26 cellular contexts compared by ENCODE assay signal in the genomic region with DNA sequence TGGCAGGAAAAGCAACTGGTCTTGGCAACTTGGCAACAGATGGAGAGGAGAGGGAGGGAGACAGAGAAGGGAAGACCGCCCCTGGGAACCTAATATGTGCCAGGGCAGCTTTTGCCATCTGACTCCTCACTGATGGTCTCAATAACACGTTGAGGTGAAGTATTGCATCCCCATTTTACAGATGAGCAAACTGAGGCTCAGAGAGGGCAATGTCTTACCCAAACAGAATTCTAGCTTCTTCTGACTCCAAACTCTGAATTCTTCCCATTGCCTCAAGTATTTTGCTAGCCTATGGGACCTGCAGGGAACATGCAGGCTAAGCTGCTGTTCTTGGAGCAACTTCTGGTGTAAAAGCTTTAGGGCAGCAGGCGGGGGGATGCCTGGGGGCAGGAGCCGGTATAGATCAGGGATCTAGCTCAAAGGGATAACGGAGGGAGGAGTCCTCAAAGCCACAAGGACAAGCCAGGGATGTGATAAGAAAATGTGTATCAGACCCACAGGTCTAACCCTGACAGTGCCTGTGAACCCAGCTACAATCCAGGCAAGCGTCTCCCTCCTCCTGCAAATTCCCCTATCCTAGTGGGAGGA. TPM values are rescaled to one million over a fixed set of nuclear protein-coding genes. Genes with fewer than 3 reads are reported as not detected.
DNase-seq lines count a peak whose midpoint lies in the region; ATAC-seq and TF ChIP-seq lines count a peak whose summit lies in the region.
"Had no signal": no experiment of that assay in that cellular context is flagged by ENCODE, and none has a peak within 500 bp of the region (broad histone marks: within the 10 kb centered on the region; RNA-seq: fewer than 3 reads in every experiment).

No MANE protein-coding gene starts in this region.

- H3K27ac ChIP-seq in HEK293 (ENCODE audit: extremely low read depth, low read depth, low read length) = no peak overlapping the region
- H3K27ac ChIP-seq in RWPE2 (ENCODE audit: poor library complexity, severe bottlenecking) = peak overlapping the region; percentile 83
- H3K27ac ChIP-seq in right cardiac atrium (ENCODE audit: low read length) = peak overlapping the region; percentile 90
- peak overlapping the region; percentile 13 to 79 (median 68) for H3K27ac ChIP-seq in spleen

- no peaks in the 10 kb centered on the region for H3K27me3 ChIP-seq in RWPE2 (ENCODE audit: insufficient read depth, poor library complexity, severe bottlenecking)
- no peaks in the 10 kb centered on the region for H3K27me3 ChIP-seq in right cardiac atrium (ENCODE audit: control insufficient read depth, insufficient read depth)
- H3K27me3 ChIP-seq in spleen (replicated peaks in 1 of 7) = no peaks in the 10 kb centered on the region
- H3K27me3 ChIP-seq: esophagus squamous epithelium, MG63 had no signal

- no peak for TF ChIP-seq POLR2A in spleen (IDR thresholded peaks at IDR 0.05)

- intact Hi-C loops in right cardiac atrium (cut with DNase I) = loop anchor here in 3 of 4 donors (10.0 kb wide), 2 partner anchors 163 to 597 kb away; a partner anchor contains a TSS
- intact Hi-C loops in spleen (cut with DNase I; ENCODE audit: low total_unique reads) = loop anchor here (10.0 kb wide), 2 partner anchors 163 to 597 kb away; a partner anchor contains a TSS

- TF ChIP-seq CTCF in HEK293 (tag by site-specific recombination; IDR thresholded peaks at IDR 0.05) (no peak), RWPE2 (IDR thresholded peaks at IDR 0.05; ENCODE audit: poor library complexity, severe bottlenecking) (no peak), spleen (IDR thresholded peaks at IDR 0.05 in 8 of 11, conservative IDR thresholded peaks at IDR 0.05 in 3 of 11) (no peak), GM20000 (IDR thresholded peaks at IDR 0.05; ENCODE audit: extremely low read depth, missing control alignments) (no peak)

- POLR2A ChIA-PET in HEK293 (lab: Yijun Ruan, JAX) = interaction anchor here (0.6 kb wide), 1 partner anchor 805 kb away, joined by 10 read pairs; no protein-coding TSS in a partner anchor

- CTCF ChIA-PET in HEK293 (lab: Yijun Ruan, JAX) = interaction anchor here (0.6 to 4.3 kb wide), 9 partner anchors 8 to 656 kb away, joined by 3 to 32 read pairs (median 8); a partner anchor contains a TSS

- no peak for ATAC-seq in RWPE2 (ENCODE audit: low read depth)
- ATAC-seq in right cardiac atrium = no peak
- no peak for ATAC-seq in GM21825 (IDR thresholded peaks at IDR 0.05; ENCODE audit: unreplicated experiment)
- ATAC-seq: Panc1 had no signal

- no peak overlapping the region for H3K4me3 ChIP-seq in HEK293 (ENCODE audit: low read depth, low read length)
- H3K4me3 ChIP-seq in RWPE2 (ENCODE audit: severe bottlenecking) = no peak overlapping the region
- no peak overlapping the region for H3K4me3 ChIP-seq in right cardiac atrium (ENCODE audit: low read length)
- H3K4me3 ChIP-seq in spleen = no peak overlapping the region
- H3K4me3 ChIP-seq: esophagus squamous epithelium, gastroesophageal sphincter, MG63, mucosa of descending colon had no signal

- DNase-seq in RWPE2 (ENCODE audit: low spot score) = no peak
- DNase-seq in right cardiac atrium = no peak
- no peak for DNase-seq in spleen
- DNase-seq in GM20000 (ENCODE audit: low spot score) = no peak
- DNase-seq in occipital lobe (lab: John Stamatoyannopoulos, UW) = no peak
- DNase-seq: activated CD4-positive, alpha-beta memory T cell treated with anti-CD3 and anti-CD28 coated beads, Interleukin-2, amount 10 ng/mL, durations not matched to agents 7 days and 5 days; activated CD4-positive, CD25-positive, alpha-beta regulatory T cell; activated naive CD4-positive, alpha-beta T cell; amniotic stem cell; CD8-positive, alpha-beta memory T cell; cerebellar nuclear complex; effector CD4-positive, alpha-beta T cell; esophagus squamous epithelium; GOT3; MG63; NCI-H146; NCI-H226; nucleus accumbens; stimulated activated CD8-positive, alpha-beta memory T cell treated with anti-CD3 and anti-CD28 coated beads, Interleukin-4, amount 100 ng/mL, for 48 hours had no signal

- H3K4me1 ChIP-seq in HEK293 (ENCODE audit: control insufficient read depth, insufficient read depth, low read length) (no peaks in the 10 kb centered on the region), RWPE2 (ENCODE audit: insufficient read depth, poor library complexity, severe bottlenecking) (peaks cover 25% of the 10 kb centered on the region), right cardiac atrium (ENCODE audit: control insufficient read depth, insufficient read depth, low read length) (peaks cover 17% of the 10 kb centered on the region), spleen (peaks cover 9 to 54% (median 39%) of the 10 kb centered on the region in 6 donors)

- H3K36me3 ChIP-seq in HEK293 (ENCODE audit: control insufficient read depth in 2 of 2, insufficient read depth in 1 of 2, low read length in 2 of 2) = no peaks in the 10 kb centered on the region
- no peaks in the 10 kb centered on the region for H3K36me3 ChIP-seq in RWPE2 (ENCODE audit: low read depth)
- peaks cover 0 to 6% (median 0%) of the 10 kb centered on the region in 6 donors for H3K36me3 ChIP-seq in spleen
- H3K36me3 ChIP-seq: esophagus squamous epithelium, MG63 had no signal

- 69% methylated on average over 6 of the region's 6 CpGs for WGBS in right cardiac atrium
- WGBS in spleen, 5 donors = 62 to 70% (median 68%) methylated on average over 6 of the region's 6 CpGs

- H3K9me3 ChIP-seq in HEK293 (ENCODE audit: control insufficient read depth, insufficient read depth, low read depth, low read length) (no peaks in the 10 kb centered on the region), RWPE2 (ENCODE audit: severe bottlenecking) (no peaks in the 10 kb centered on the region), right cardiac atrium (ENCODE audit: control insufficient read depth, low read length) (no peaks in the 10 kb centered on the region), spleen (no peaks in the 10 kb centered on the region)
- H3K9me3 ChIP-seq: esophagus squamous epithelium, gastroesophageal sphincter, MG63, mucosa of descending colon had no signal

TF ChIP-seq in HEK293, 187 proteins besides CTCF, POLR2A, EP300 and RAD21:
- peak; percentile 88 for TF ChIP-seq ZNF146 (tag by site-specific recombination; IDR thresholded peaks at IDR 0.05)
- TF ChIP-seq, protein P1, sequence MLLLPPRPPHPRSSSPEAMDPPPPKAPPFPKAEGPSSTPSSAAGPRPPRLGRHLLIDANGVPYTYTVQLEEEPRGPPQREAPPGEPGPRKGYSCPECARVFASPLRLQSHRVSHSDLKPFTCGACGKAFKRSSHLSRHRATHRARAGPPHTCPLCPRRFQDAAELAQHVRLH (tag by site-specific recombination; IDR thresholded peaks at IDR 0.05) = 0 out of 2 replicates have a peak, but pooled peaks have one; percentile 12
- no peak for TF ChIP-seq ZNF366 (tag by site-specific recombination; conservative IDR thresholded peaks at IDR 0.05)
TF ChIP-seq in HEK293: peak in this region for 2.

RNA-seq across cellular contexts. Expression of a gene that starts 7.2 kb away (rescaled TPM):
- total RNA-seq in right cardiac atrium (not detected), spleen (not detected), occipital lobe (not detected)
- polyA plus RNA-seq in right cardiac atrium (not detected), spleen (not detected)
- total RNA-seq: activated CD4-positive, alpha-beta memory T cell treated with anti-CD3 and anti-CD28 coated beads, Interleukin-2, amount 10 ng/mL, durations not matched to agents 7 days and 5 days; CD8-positive, alpha-beta memory T cell; esophagus squamous epithelium; gastroesophageal sphincter; renal cortical epithelial cell; temporal lobe had no signal
- polyA plus RNA-seq: CD8-positive, alpha-beta memory T cell had no signal

RNA-seq across cellular contexts. Expression of a gene that starts 18.6 kb away (rescaled TPM):
- total RNA-seq in right cardiac atrium (not detected), spleen (not detected), occipital lobe (not detected)
- polyA plus RNA-seq in right cardiac atrium (not detected), spleen (not detected)
- total RNA-seq: activated CD4-positive, alpha-beta memory T cell treated with anti-CD3 and anti-CD28 coated beads, Interleukin-2, amount 10 ng/mL, durations not matched to agents 7 days and 5 days; CD8-positive, alpha-beta memory T cell; esophagus squamous epithelium; gastroesophageal sphincter; renal cortical epithelial cell; temporal lobe had no signal
- polyA plus RNA-seq: CD8-positive, alpha-beta memory T cell had no signal
